In the genomic region with DNA sequence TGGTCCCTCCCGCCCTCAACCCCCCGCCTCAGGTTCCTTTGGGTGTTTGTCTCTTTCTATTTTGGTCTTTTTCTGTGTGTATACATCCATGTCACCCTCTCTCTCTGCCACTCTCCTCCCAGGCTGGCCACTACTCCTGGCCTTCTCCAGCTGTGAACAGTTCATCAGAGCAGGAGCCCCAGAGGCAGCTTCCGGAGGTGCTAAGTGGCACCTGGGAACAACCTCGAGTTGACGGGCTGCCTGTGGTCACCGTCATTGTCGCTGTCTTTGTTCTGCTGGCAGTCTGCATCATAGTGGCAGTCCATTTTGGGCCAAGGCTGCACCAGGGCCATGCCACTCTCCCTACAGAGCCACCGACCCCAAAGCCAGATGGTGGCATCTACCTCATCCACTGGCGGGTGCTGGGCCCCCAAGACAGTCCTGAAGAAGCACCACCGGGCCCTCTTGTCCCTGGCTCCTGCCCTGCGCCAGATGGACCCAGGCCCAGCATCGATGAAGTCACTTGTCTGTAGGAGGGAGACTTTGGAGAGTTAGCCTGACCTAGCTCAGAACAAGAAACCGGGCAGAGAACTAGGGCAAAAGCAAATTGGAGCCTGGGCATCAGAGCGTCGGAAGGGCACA, we compare ENCODE assay signal across 13 cellular contexts. TPM values are rescaled to one million over a fixed set of nuclear protein-coding genes. Genes with fewer than 3 reads are reported as not detected.
A peak's percentile ranks its signal among the peaks of the same experiment; 100 is the strongest.
DNase-seq lines count a peak whose midpoint lies in the region; ATAC-seq and TF ChIP-seq lines count a peak whose summit lies in the region.
"Had no signal": no experiment of that assay in that cellular context is flagged by ENCODE, and none has a peak within 500 bp of the region (broad histone marks: within the 10 kb centered on the region; RNA-seq: fewer than 3 reads in every experiment).

No MANE protein-coding gene starts in this region.

- no peaks in the 10 kb centered on the region for H3K27me3 Mint-ChIP-seq in stimulated activated naive CD8-positive, alpha-beta T cell treated with anti-CD3 and anti-CD28 coated beads, Interleukin-15, Interleukin-2, amounts not matched to agents 100 ng/mL and 50 ng/mL, for 24 hours
- H3K27me3 Mint-ChIP-seq in naive thymus-derived CD8-positive, alpha-beta T cell: no peaks in the 10 kb centered on the region

- H3K4me3 ChIP-seq in adipocyte (ENCODE audit: low read length): no peak overlapping the region
- no peak overlapping the region for H3K4me3 ChIP-seq in PC-9

- H3K9me3 ChIP-seq in adipocyte (ENCODE audit: control insufficient read depth, low read length) (no peaks in the 10 kb centered on the region), PC-9 (ENCODE audit: insufficient read depth, low read depth) (no peaks in the 10 kb centered on the region)

- peaks cover 73% of the 10 kb centered on the region for H3K4me1 Mint-ChIP-seq in stimulated activated naive CD8-positive, alpha-beta T cell treated with anti-CD3 and anti-CD28 coated beads, Interleukin-15, Interleukin-2, amounts not matched to agents 100 ng/mL and 50 ng/mL, for 24 hours (ENCODE audit: low read depth)
- H3K4me1 Mint-ChIP-seq in naive thymus-derived CD8-positive, alpha-beta T cell: peaks cover 36 to 84% (median 82%) of the 10 kb centered on the region in 4 donors

- no peak overlapping the region for H3K4me2 ChIP-seq in PC-9

- H3K27ac ChIP-seq in PC-9: no peak overlapping the region

- no peaks in the 10 kb centered on the region for H3K79me2 ChIP-seq in PC-9 (ENCODE audit: low read depth)

- no peak for DNase-seq in stimulated activated naive CD8-positive, alpha-beta T cell treated with anti-CD3 and anti-CD28 coated beads, Interleukin-15, Interleukin-2, amounts not matched to agents 100 U/mL and 50 U/mL, for 24 hours
- no peak for DNase-seq in adipocyte (ENCODE audit: low read depth)
- DNase-seq in naive thymus-derived CD8-positive, alpha-beta T cell: peak in 1 of 10 donors; percentile 60
- no peak for DNase-seq in PC-9
- DNase-seq in NCI-H128 (lab: John Stamatoyannopoulos, UW; ENCODE audit: unreplicated experiment): no peak
- no peak for DNase-seq in NCI-H2029 treated with DMSO at 0.1 percent for 48 hours (lab: John Stamatoyannopoulos, UW)
- DNase-seq: HCEC 1CT; NCI-H446; stimulated activated CD4-positive, alpha-beta T cell treated with anti-CD3 and anti-CD28 coated beads, Interleukin-1b, Interleukin-23, amount 100 ng/mL, for 48 hours; substantia nigra had no signal

- no peak for ATAC-seq in stimulated activated naive CD8-positive, alpha-beta T cell treated with anti-CD3 and anti-CD28 coated beads, Interleukin-15, Interleukin-2, amounts not matched to agents 100 U/mL and 50 U/mL, for 24 hours
- ATAC-seq in naive thymus-derived CD8-positive, alpha-beta T cell: peak; percentile 18 to 32
- no peak for ATAC-seq in GM19351 (IDR thresholded peaks at IDR 0.05; ENCODE audit: unreplicated experiment)

- CTCF ChIA-PET in PC-9 (lab: Charles Lee): no interaction called here

- peak overlapping the region; percentile 80 for H3K27ac Mint-ChIP-seq in stimulated activated naive CD8-positive, alpha-beta T cell treated with anti-CD3 and anti-CD28 coated beads, Interleukin-15, Interleukin-2, amounts not matched to agents 100 ng/mL and 50 ng/mL, for 24 hours
- peak overlapping the region; percentile 80 to 96 (median 90) for H3K27ac Mint-ChIP-seq in naive thymus-derived CD8-positive, alpha-beta T cell

- peaks cover 49% of the 10 kb centered on the region for H3K4me1 ChIP-seq in adipocyte (ENCODE audit: control insufficient read depth, insufficient read depth, low read length)
- peaks cover 10% of the 10 kb centered on the region; the same call in 1 of the 2 replicates for H3K4me1 ChIP-seq in PC-9 (replicated peaks; ENCODE audit: insufficient read depth)

- H3F3A ChIP-seq in PC-9 (ENCODE audit: insufficient read depth, low read depth): no peaks in the 10 kb centered on the region; the same call in 1 of the 2 replicates

- BruUV-seq in PC-9 (replicated peaks; lab: Mats Ljungman, UMichigan): no TSS peak

- H3K4me3 Mint-ChIP-seq in stimulated activated naive CD8-positive, alpha-beta T cell treated with anti-CD3 and anti-CD28 coated beads, Interleukin-15, Interleukin-2, amounts not matched to agents 100 ng/mL and 50 ng/mL, for 24 hours: peak overlapping the region; percentile 53
- H3K4me3 Mint-ChIP-seq in naive thymus-derived CD8-positive, alpha-beta T cell: peak overlapping the region in 9 of 10 donors; percentile 11 to 93 (median 83)

- intact Hi-C loops in PC-9 (cut with micrococcal nuclease; ENCODE audit: unreplicated experiment): no loop called here

- H3K27me3 ChIP-seq in adipocyte (replicated peaks; ENCODE audit: control insufficient read depth, insufficient read depth, low read length) (no peaks in the 10 kb centered on the region), PC-9 (ENCODE audit: insufficient read depth, low read depth) (no peaks in the 10 kb centered on the region)

- H3K9me2 ChIP-seq in PC-9 (ENCODE audit: insufficient read depth): no peaks in the 10 kb centered on the region

- no peaks in the 10 kb centered on the region for H4K20me1 ChIP-seq in PC-9 (ENCODE audit: insufficient read depth)

- peak overlapping the region; percentile 48 for H3K9ac ChIP-seq in adipocyte (ENCODE audit: low read length)

- H3K36me3 ChIP-seq in adipocyte (ENCODE audit: control insufficient read depth, insufficient read depth, low read length, severe bottlenecking): peaks cover 13% of the 10 kb centered on the region
- no peaks in the 10 kb centered on the region for H3K36me3 ChIP-seq in PC-9 (ENCODE audit: low read depth)

- POLR2A ChIA-PET in naive thymus-derived CD8-positive, alpha-beta T cell (lab: Charles Lee): interaction anchor here (1.1 to 4.9 kb wide), 2 partner anchors 10 to 13 kb away, joined by 4 to 50 read pairs; partner anchors contain the start of gene STING1
- POLR2A ChIA-PET in PC-9 (lab: Charles Lee; ENCODE audit: unreplicated experiment): no interaction called here

- H2AFZ ChIP-seq in PC-9: no peak overlapping the region

- no peaks in the 10 kb centered on the region for H3K9me3 Mint-ChIP-seq in stimulated activated naive CD8-positive, alpha-beta T cell treated with anti-CD3 and anti-CD28 coated beads, Interleukin-15, Interleukin-2, amounts not matched to agents 100 ng/mL and 50 ng/mL, for 24 hours
- H3K9me3 Mint-ChIP-seq in naive thymus-derived CD8-positive, alpha-beta T cell: no peaks in the 10 kb centered on the region

- no peak for TF ChIP-seq CTCF in PC-9 (conservative IDR thresholded peaks at IDR 0.05)

- H3K36me3 Mint-ChIP-seq in stimulated activated naive CD8-positive, alpha-beta T cell treated with anti-CD3 and anti-CD28 coated beads, Interleukin-15, Interleukin-2, amounts not matched to agents 100 ng/mL and 50 ng/mL, for 24 hours (ENCODE audit: low read depth): peaks cover 14% of the 10 kb centered on the region
- peaks cover 0 to 27% (median 4%) of the 10 kb centered on the region in 3 donors for H3K36me3 Mint-ChIP-seq in naive thymus-derived CD8-positive, alpha-beta T cell

RNA-seq across cellular contexts. Expression of gene SMIM33, which starts 1.7 kb away (rescaled TPM):
- total RNA-seq in naive thymus-derived CD8-positive, alpha-beta T cell: under 1 TPM in 1 of 2 experiments, not detected in 1; 0.13 TPM
- under 1 TPM; 0.17 to 0.43 (median 0.30) TPM for polyA plus RNA-seq in naive thymus-derived CD8-positive, alpha-beta T cell
- total RNA-seq in PC-9 (2021): not detected in 2 replicates
- polyA plus RNA-seq: neural cell had no signal

RNA-seq across cellular contexts. Expression of gene ECSCR, which starts 10.0 kb away (rescaled TPM):
- not detected for total RNA-seq in naive thymus-derived CD8-positive, alpha-beta T cell
- polyA plus RNA-seq in naive thymus-derived CD8-positive, alpha-beta T cell: under 1 TPM in 1 of 3 donors, not detected in 2; 0.36 TPM
- total RNA-seq in PC-9 (2021): not detected in 2 replicates
- polyA plus RNA-seq: neural cell had no signal

RNA-seq across cellular contexts. Expression of gene STING1, which starts 10.0 kb away (rescaled TPM):
- total RNA-seq in naive thymus-derived CD8-positive, alpha-beta T cell: 10 to 100 TPM; 65.3 to 68.1 TPM
- 10 to 100 TPM; 40.6 to 87.3 (median 45.1) TPM for polyA plus RNA-seq in naive thymus-derived CD8-positive, alpha-beta T cell
- total RNA-seq in PC-9 (2021): 27.4 and 27.6 TPM in 2 replicates

RNA-seq across cellular contexts. Expression of gene DNAJC18, which starts 33.2 kb away (rescaled TPM):
- 1 to 10 TPM; 3.8 to 5.5 TPM for total RNA-seq in naive thymus-derived CD8-positive, alpha-beta T cell
- 1 to 10 TPM; 2.8 to 9.1 (median 5.1) TPM for polyA plus RNA-seq in naive thymus-derived CD8-positive, alpha-beta T cell
- total RNA-seq in PC-9 (2021): 8.9 and 9.3 TPM in 2 replicates

Comparison
In these comparisons a context has a peak if more than half of its experiments do, and no peak if none do; other contexts are left out.
1. ATAC-seq: peak in naive thymus-derived CD8-positive, alpha-beta T cell (2 of 2); none in stimulated activated naive CD8-positive, alpha-beta T cell treated with anti-CD3 and anti-CD28 coated beads, Interleukin-15, Interleukin-2, amounts not matched to agents 100 U/mL and 50 U/mL, for 24 hours (single experiment) and GM19351 (single experiment).